In genomic region chr1:219088778-219089557, GRCh38 we compare ENCODE assay signal across 8 cellular contexts.
DNase-seq lines count a peak whose midpoint lies in the region; ATAC-seq and TF ChIP-seq lines count a peak whose summit lies in the region.

No MANE protein-coding gene starts in this region.

- no peaks in the 10 kb centered on the region for H3K36me3 ChIP-seq in thoracic aorta

- no peaks in the 10 kb centered on the region for H3K27me3 ChIP-seq in thoracic aorta (replicated peaks; ENCODE audit: insufficient read depth)

- H3K4me1 Mint-ChIP-seq in activated naive CD4-positive, alpha-beta T cell treated with anti-CD3 and anti-CD28 coated beads for 36 hours (ENCODE audit: low read depth) = no peaks in the 10 kb centered on the region

- H3K4me3 Mint-ChIP-seq in activated naive CD4-positive, alpha-beta T cell treated with anti-CD3 and anti-CD28 coated beads for 36 hours = no peak overlapping the region

- peaks cover 4% of the 10 kb centered on the region for H3K9me3 ChIP-seq in thoracic aorta

- ATAC-seq in GM18867 (IDR thresholded peaks at IDR 0.05; ENCODE audit: unreplicated experiment) (peak; percentile 72), HG02870 (IDR thresholded peaks at IDR 0.05; ENCODE audit: unreplicated experiment) (peak; percentile 54), thoracic aorta (ENCODE audit: insufficient number of reproducible peaks, low FRiP score, low read depth) (peak; percentile 60)

- H3K4me1 ChIP-seq in thoracic aorta (ENCODE audit: control insufficient read depth in 1 of 2, low read depth in 2 of 2) = no peaks in the 10 kb centered on the region

- CTCF ChIA-PET in activated naive CD4-positive, alpha-beta T cell treated with anti-CD3 and anti-CD28 coated beads for 36 hours (lab: Charles Lee) = no interaction called here

- no peak overlapping the region for H3K27ac ChIP-seq in thoracic aorta

- peaks cover 6% of the 10 kb centered on the region for H3K27me3 Mint-ChIP-seq in activated naive CD4-positive, alpha-beta T cell treated with anti-CD3 and anti-CD28 coated beads for 36 hours (ENCODE audit: low read depth)

- TF ChIP-seq CTCF in fibroblast of villous mesenchyme (IDR thresholded peaks at IDR 0.05; ENCODE audit: insufficient read depth, low read depth, low read length) (no peak), thoracic aorta (IDR thresholded peaks at IDR 0.05) (no peak)

- no peak overlapping the region for H3K27ac Mint-ChIP-seq in activated naive CD4-positive, alpha-beta T cell treated with anti-CD3 and anti-CD28 coated beads for 36 hours

- intact Hi-C loops in activated naive CD4-positive, alpha-beta T cell treated with anti-CD3 and anti-CD28 coated beads for 36 hours (cut with micrococcal nuclease) = no loop called here

- no peaks in the 10 kb centered on the region for H3K36me3 Mint-ChIP-seq in activated naive CD4-positive, alpha-beta T cell treated with anti-CD3 and anti-CD28 coated beads for 36 hours (ENCODE audit: low read depth)

- H3K4me3 ChIP-seq in fibroblast of villous mesenchyme (ENCODE audit: low read depth, low read length) = no peak overlapping the region
- H3K4me3 ChIP-seq in thoracic aorta = no peak overlapping the region

- no peaks in the 10 kb centered on the region for H3K9me3 Mint-ChIP-seq in activated naive CD4-positive, alpha-beta T cell treated with anti-CD3 and anti-CD28 coated beads for 36 hours

- DNase-seq in NOMO-1 treated with dmso at 0.1 percent for 144 hours (lab: John Stamatoyannopoulos, UW; ENCODE audit: unreplicated experiment) (peak; percentile 84), fibroblast of villous mesenchyme (ENCODE audit: low read depth) (peak; percentile 92), thoracic aorta (ENCODE audit: low spot score) (peak; percentile 54), NCI-H2107 treated with DMSO at 0.1 percent for 48 hours (lab: John Stamatoyannopoulos, UW; ENCODE audit: unreplicated experiment) (no peak)
- no peak for DNase-seq in stimulated activated CD4-positive, alpha-beta T cell treated with anti-CD3 and anti-CD28 coated beads, Interleukin-15, amount 100 ng/mL, for 24 hours
- no peak for DNase-seq in activated naive CD4-positive, alpha-beta T cell treated with anti-CD3 and anti-CD28 coated beads for 36 hours

Comparison
In these comparisons a context has a peak if more than half of its experiments do, and no peak if none do; other contexts are left out.
1. DNase-seq: peak in NOMO-1 treated with dmso at 0.1 percent for 144 hours (single experiment), fibroblast of villous mesenchyme (single experiment) and thoracic aorta (single experiment); none in stimulated activated CD4-positive, alpha-beta T cell treated with anti-CD3 and anti-CD28 coated beads, Interleukin-15, amount 100 ng/mL, for 24 hours (single experiment), activated naive CD4-positive, alpha-beta T cell treated with anti-CD3 and anti-CD28 coated beads for 36 hours (single experiment) and NCI-H2107 treated with DMSO at 0.1 percent for 48 hours (single experiment).
2. Peak in every context shown above with its lines, with median percentiles within 50 percentile points of each other: ATAC-seq.